ENCODE assay signal across 14 cellular contexts in the genomic region with DNA sequence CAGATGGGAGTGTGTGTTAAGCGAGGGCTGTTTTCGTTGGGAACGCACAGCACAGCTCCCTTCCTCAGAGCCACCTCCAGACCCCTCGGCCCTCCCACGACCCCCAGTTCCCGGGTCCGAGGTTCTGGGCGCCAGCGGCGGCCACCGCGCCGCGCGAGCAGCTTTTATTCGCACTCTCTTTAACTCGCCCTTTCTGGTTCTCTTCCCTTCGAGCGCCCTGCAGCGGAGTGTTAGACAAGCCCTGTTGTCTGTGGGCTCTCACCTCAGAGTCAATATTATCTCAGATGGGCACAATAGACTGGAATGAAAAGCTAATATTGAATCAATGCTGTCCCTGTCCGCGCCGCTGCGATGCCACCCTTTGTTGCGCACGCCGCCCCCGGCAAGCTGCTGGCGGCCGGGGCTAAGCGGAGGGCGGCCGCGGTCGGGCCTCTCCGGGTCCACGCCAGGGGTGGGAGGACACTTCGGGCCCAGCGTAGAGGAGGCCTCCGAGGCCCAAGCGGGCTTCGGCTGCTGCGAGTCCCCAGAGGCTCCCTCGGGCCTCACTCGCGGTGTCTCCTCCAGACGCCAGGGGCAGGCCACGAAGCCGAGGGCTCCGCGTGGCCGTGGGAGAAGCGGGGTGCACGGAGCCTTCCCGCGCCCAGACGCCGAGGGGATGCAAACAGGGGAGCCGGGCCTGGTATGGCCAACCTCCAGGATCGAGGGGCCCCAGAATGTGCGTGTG. TPM values are rescaled to one million over a fixed set of nuclear protein-coding genes. Genes with fewer than 3 reads are reported as not detected.
DNase-seq lines count a peak whose midpoint lies in the region; ATAC-seq and TF ChIP-seq lines count a peak whose summit lies in the region.
"Had no signal": no experiment of that assay in that cellular context is flagged by ENCODE, and none has a peak within 500 bp of the region (broad histone marks: within the 10 kb centered on the region; RNA-seq: fewer than 3 reads in every experiment).

No MANE protein-coding gene starts in this region.

- DNase-seq in AG04449 (ENCODE audit: low read depth, low spot score), result no peak
- no peak for DNase-seq in mammary epithelial cell
- DNase-seq in stimulated activated CD4-positive, alpha-beta T cell treated with anti-CD3 and anti-CD28 coated beads, Interleukin-4, amount 100 ng/mL, for 24 hours, result no peak
- no peak for DNase-seq in omental fat pad (ENCODE audit: low spot score)
- no peak for DNase-seq in T-helper 2 cell
- DNase-seq in DMS 273 treated with DMSO at 0.1 percent for 48 hours (lab: John Stamatoyannopoulos, UW), result no peak
- DNase-seq: foreskin keratinocyte; NCI-H2171; stimulated activated CD8-positive, alpha-beta memory T cell treated with anti-CD3 and anti-CD28 coated beads, Interleukin-4, amount 100 ng/mL, for 48 hours had no signal

- H3K36me3 ChIP-seq in HUES64 (ENCODE audit: insufficient read depth, low read length) (no peaks in the 10 kb centered on the region), mammary epithelial cell (ENCODE audit: insufficient read depth, low read length) (no peaks in the 10 kb centered on the region)

- H3K36me3 Mint-ChIP-seq in nephron (ENCODE audit: low read depth), result peaks cover 6% of the 10 kb centered on the region

- peaks cover 99% of the 10 kb centered on the region for H3K27me3 Mint-ChIP-seq in nephron (ENCODE audit: low read depth)

- peaks cover 45% of the 10 kb centered on the region for H3K4me1 Mint-ChIP-seq in nephron

- ATAC-seq in omental fat pad (ENCODE audit: low FRiP score), result no peak

- POLR2A ChIA-PET in AG04449 (lab: Yijun Ruan, JAX), result interaction anchor here (1.2 kb wide), 1 partner anchor 38 kb away, joined by 4 read pairs; no protein-coding TSS in a partner anchor

- peak overlapping the region; percentile 6; the same call in 1 of the 2 replicates for H3K4me3 ChIP-seq in AG04449 (ENCODE audit: low read depth, low read length)
- H3K4me3 ChIP-seq in HUES64 (ENCODE audit: low read length), result peak overlapping the region; percentile 3; the same call in 1 of the 2 replicates
- H3K4me3 ChIP-seq in mammary epithelial cell (replicated peaks in 1 of 3; ENCODE audit: insufficient read depth in 1 of 3, low read depth in 2 of 3, low read length in 3 of 3), result peak overlapping the region in 1 of 3 experiments; percentile 0
- H3K4me3 ChIP-seq: lung had no signal

- dilution Hi-C loops in mammary epithelial cell (cut with HindIII; ENCODE audit: low sequenced_read_pairs), result no loop called here

- H3K4me2 ChIP-seq in mammary epithelial cell (ENCODE audit: insufficient read depth, low read depth, low read length), result peak overlapping the region; percentile 89

- TF ChIP-seq CTCF in AG04449 (IDR thresholded peaks at IDR 0.05; ENCODE audit: insufficient read depth, low read length, missing control alignments), result no peak
- TF ChIP-seq CTCF in mammary epithelial cell (conservative IDR thresholded peaks at IDR 0.05 in 1 of 2, IDR thresholded peaks at IDR 0.05 in 1 of 2; ENCODE audit: extremely low read depth in 1 of 2, insufficient read depth in 1 of 2, low read depth in 1 of 2, low read length in 2 of 2), result no peak
- TF ChIP-seq CTCF in nephron (IDR thresholded peaks at IDR 0.05; ENCODE audit: unreplicated experiment in 3 of 3), result no peak
- no peak for TF ChIP-seq CTCF in omental fat pad (IDR thresholded peaks at IDR 0.05)

- H3K9me3 Mint-ChIP-seq in nephron, result no peaks in the 10 kb centered on the region

- peak overlapping the region; percentile 78 to 81 (median 80) for H3K4me3 Mint-ChIP-seq in nephron

- H3K27me3 ChIP-seq in HUES64 (ENCODE audit: insufficient read depth, low read length) (peaks cover 99% of the 10 kb centered on the region), mammary epithelial cell (ENCODE audit: insufficient read depth, low read length) (peaks cover 66% of the 10 kb centered on the region)

- BruUV-seq in mammary epithelial cell (replicated peaks; lab: Mats Ljungman, UMichigan), result no TSS peak

- no peak overlapping the region for H3K27ac ChIP-seq in HUES64 (ENCODE audit: low read depth, low read length)
- no peak overlapping the region for H3K27ac ChIP-seq in mammary epithelial cell (ENCODE audit: insufficient read depth, low read depth, low read length)
- H3K27ac ChIP-seq: C4-2B, foreskin keratinocyte had no signal

- H3K27ac Mint-ChIP-seq in nephron, result peak overlapping the region; percentile 89 to 94 (median 93)

- 3% methylated on average over 61 of the region's 61 CpGs for WGBS in HUES64
- WGBS in mammary epithelial cell (ENCODE audit: low coverage, missing lambda C conversion rate), result 12% methylated on average over 8 of the region's 61 CpGs

- H4K20me1 ChIP-seq in mammary epithelial cell (ENCODE audit: insufficient read depth, low read length), result no peaks in the 10 kb centered on the region

- in situ Hi-C loops in mammary epithelial cell (cut with MboI; ENCODE audit: low sequenced_read_pairs in 2 of 2), result loop anchor here in 1 of 2 donors (10.0 kb wide), 1 partner anchor 710 kb away; no protein-coding TSS in a partner anchor

- H3K4me1 ChIP-seq in HUES64 (ENCODE audit: insufficient read depth, low read length), result peaks cover 11% of the 10 kb centered on the region; the same call in 1 of the 2 replicates
- peaks cover 12% of the 10 kb centered on the region for H3K4me1 ChIP-seq in mammary epithelial cell (ENCODE audit: insufficient read depth, low read length)
- H3K4me1 ChIP-seq: foreskin keratinocyte had no signal

- no peaks in the 10 kb centered on the region for H3K9me3 ChIP-seq in HUES64 (ENCODE audit: insufficient read depth, low read depth, low read length)
- H3K9me3 ChIP-seq in mammary epithelial cell (replicated peaks; ENCODE audit: insufficient read depth, low read length), result no peaks in the 10 kb centered on the region

- H2AFZ ChIP-seq in mammary epithelial cell (ENCODE audit: low read depth, low read length), result peak overlapping the region; percentile 11

- no peak overlapping the region for H3K9ac ChIP-seq in HUES64 (ENCODE audit: low read depth, low read length)
- H3K9ac ChIP-seq in mammary epithelial cell (ENCODE audit: insufficient read depth, low read length), result no peak overlapping the region

- no peaks in the 10 kb centered on the region for H3K79me2 ChIP-seq in mammary epithelial cell (ENCODE audit: insufficient read depth, low read length)

- intact Hi-C loops in mammary epithelial cell (cut with micrococcal nuclease), result loop anchor here (2.0 to 5.0 kb wide), 4 partner anchors 104 to 513 kb away; a partner anchor contains a TSS

- CTCF ChIA-PET in AG04449 (lab: Yijun Ruan, JAX), result interaction anchor here (1.1 to 3.6 kb wide), 8 partner anchors 9 to 706 kb away, joined by 3 to 15 read pairs (median 7); no protein-coding TSS in a partner anchor
- CTCF ChIA-PET in mammary epithelial cell (lab: Charles Lee; ENCODE audit: low non-redundant PET), result no interaction called here

RNA-seq across cellular contexts. Expression of a gene that starts 8.1 kb away (rescaled TPM):
- polyA plus RNA-seq in HUES64 (2013, experiment 1 of 2), result 0.25 TPM
- polyA plus RNA-seq in HUES64 (2013, experiment 2 of 2), result 0.76 TPM
- total RNA-seq in mammary epithelial cell, result not detected
- not detected for polyA plus RNA-seq in mammary epithelial cell
- not detected for polyA minus RNA-seq in mammary epithelial cell
- total RNA-seq in omental fat pad, result under 1 TPM in 2 of 4 donors, not detected in 2; 0.25 to 0.28 TPM
- total RNA-seq: chondrocyte had no signal
- polyA plus RNA-seq: lung had no signal
